8 cellular contexts compared by ENCODE assay signal in genomic region chr6:81451787-81452186, GRCh38.
DNase-seq lines count a peak whose midpoint lies in the region; ATAC-seq, FAIRE-seq and TF ChIP-seq lines count a peak whose summit lies in the region.

No MANE protein-coding gene starts in this region.

- H3K79me2 ChIP-seq in ACC112 (ENCODE audit: control insufficient read depth, insufficient read depth, low read length, unreplicated experiment) = no peaks in the 10 kb centered on the region

- H3K4me3 ChIP-seq in ACC112 (ENCODE audit: low read depth, low read length) (no peak overlapping the region), adipocyte (ENCODE audit: low read length) (no peak overlapping the region), pancreas (no peak overlapping the region), colonic mucosa (no peak overlapping the region)

- H3K9ac ChIP-seq in adipocyte (ENCODE audit: low read length) = no peak overlapping the region
- H3K9ac ChIP-seq in colonic mucosa (ENCODE audit: low read depth in 2 of 2, low read length in 2 of 2) = no peak overlapping the region

- intact Hi-C loops in pancreas (cut with DNase I) = no loop called here
- intact Hi-C loops in colonic mucosa (cut with DNase I) = loop anchor here (10.0 kb wide), 1 partner anchor 283 kb away; no protein-coding TSS in a partner anchor

- no peaks in the 10 kb centered on the region for H3K36me3 ChIP-seq in ACC112 (ENCODE audit: insufficient read depth, low read length)
- H3K36me3 ChIP-seq in adipocyte (ENCODE audit: control insufficient read depth, insufficient read depth, low read length, severe bottlenecking) = no peaks in the 10 kb centered on the region
- no peaks in the 10 kb centered on the region for H3K36me3 ChIP-seq in pancreas
- no peaks in the 10 kb centered on the region for H3K36me3 ChIP-seq in colonic mucosa

- 27 to 44% methylated on average over 2 of the region's 2 CpGs for WGBS in pancreas, 2 donors

- FAIRE-seq in pancreas (lab: Jason Lieb, UNC) = no peak
- FAIRE-seq in frontal cortex (lab: Jason Lieb, UNC) = no peak

- H3K27ac ChIP-seq in ACC112 (ENCODE audit: low read depth, low read length) = peak overlapping the region; percentile 12; the same call in 1 of the 2 replicates
- no peak overlapping the region for H3K27ac ChIP-seq in pancreas
- no peak overlapping the region for H3K27ac ChIP-seq in colonic mucosa

- H3K9me3 ChIP-seq in adipocyte (ENCODE audit: control insufficient read depth, low read length) (no peaks in the 10 kb centered on the region), pancreas (no peaks in the 10 kb centered on the region), colonic mucosa (no peaks in the 10 kb centered on the region)

- no peak for TF ChIP-seq CTCF in pancreas (IDR thresholded peaks at IDR 0.05)
- no peak for TF ChIP-seq CTCF in colonic mucosa (IDR thresholded peaks at IDR 0.05)

- H3K27me3 ChIP-seq in ACC112 (ENCODE audit: insufficient read depth, low read length) (no peaks in the 10 kb centered on the region), adipocyte (replicated peaks; ENCODE audit: control insufficient read depth, insufficient read depth, low read length) (no peaks in the 10 kb centered on the region), pancreas (no peaks in the 10 kb centered on the region), colonic mucosa (no peaks in the 10 kb centered on the region)

- DNase-seq in adipocyte (ENCODE audit: low read depth) (peak; percentile 70), pancreas (no peak), HuH-7.5 (ENCODE audit: low spot score) (no peak), colonic mucosa (no peak), frontal cortex (ENCODE audit: low spot score in 2 of 2) (no peak)

- ATAC-seq in GM19025 (IDR thresholded peaks at IDR 0.05; ENCODE audit: low read depth, unreplicated experiment) = peak; percentile 88
- ATAC-seq in HG03469 (IDR thresholded peaks at IDR 0.05; ENCODE audit: unreplicated experiment) = peak; percentile 72
- ATAC-seq in pancreas = peak; percentile 48 to 90 (median 64)

- no peak overlapping the region for H2AFZ ChIP-seq in ACC112 (ENCODE audit: low read length, unreplicated experiment)

- H3K4me1 ChIP-seq in ACC112 (ENCODE audit: control insufficient read depth, insufficient read depth, low read length, unreplicated experiment) (peaks cover 19% of the 10 kb centered on the region), adipocyte (ENCODE audit: control insufficient read depth, insufficient read depth, low read length) (peaks cover 6% of the 10 kb centered on the region), pancreas (no peaks in the 10 kb centered on the region), colonic mucosa (no peaks in the 10 kb centered on the region)
